In the genomic region with DNA sequence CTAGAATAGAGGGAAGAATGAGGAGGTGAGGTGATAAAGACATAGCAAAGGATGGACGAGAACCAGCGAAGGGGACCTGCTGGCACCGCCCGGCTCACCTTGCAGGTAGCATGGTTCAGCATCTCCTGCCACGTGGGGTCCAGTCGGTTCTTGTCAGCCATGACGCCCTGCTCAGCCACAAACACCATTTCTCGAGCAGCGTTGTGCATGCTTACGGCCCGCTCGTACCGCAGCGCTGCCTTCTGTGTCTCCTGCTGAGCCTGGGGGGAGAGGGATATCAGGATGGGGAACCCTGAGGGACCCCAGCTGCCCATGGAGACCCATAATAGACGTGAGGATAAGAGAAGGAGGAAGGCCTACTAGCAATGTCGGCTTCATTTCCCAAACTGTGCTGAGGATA, we compare ENCODE assay signal across 20 cellular contexts. TPM values are rescaled to one million over a fixed set of nuclear protein-coding genes. Genes with fewer than 3 reads are reported as not detected.
"Had no signal": no experiment of that assay in that cellular context is flagged by ENCODE, and none has a peak within 500 bp of the region (broad histone marks: within the 10 kb centered on the region; RNA-seq: fewer than 3 reads in every experiment).

No MANE protein-coding gene starts in this region.

- H3K27ac ChIP-seq: ascending aorta, breast epithelium, coronary artery, SJSA1, stomach, testis, upper lobe of left lung, WERI-Rb-1 had no signal

- H3K4me1 Mint-ChIP-seq: nephron had no signal

- H3K4me3 Mint-ChIP-seq: activated CD4-positive, alpha-beta T cell treated with anti-CD3 and anti-CD28 coated beads for 36 hours; nephron; T-helper 17 cell had no signal

- ATAC-seq: activated CD4-positive, alpha-beta T cell treated with anti-CD3 and anti-CD28 coated beads for 36 hours; T-helper 17 cell had no signal

- H3K9me3 Mint-ChIP-seq: nephron had no signal

- DNase-seq: activated CD4-positive, alpha-beta T cell treated with anti-CD3 and anti-CD28 coated beads for 36 hours; activated CD8-positive, alpha-beta memory T cell treated with anti-CD3 and anti-CD28 coated beads for 24 hours; activated naive CD4-positive, alpha-beta T cell treated with Interleukin-2 at 50 U/mL for 16 hours; hypothalamus; occipital lobe; stomach; T-helper 17 cell; testis; WERI-Rb-1 had no signal

- H3K27me3 ChIP-seq: ascending aorta, breast epithelium, SJSA1, stomach, testis, upper lobe of left lung had no signal

- H3K9me3 ChIP-seq: ascending aorta, breast epithelium, SJSA1, stomach, testis, upper lobe of left lung had no signal

- H3K4me1 ChIP-seq: testis had no signal

- H3K27me3 Mint-ChIP-seq: activated CD4-positive, alpha-beta T cell treated with anti-CD3 and anti-CD28 coated beads for 36 hours; progenitor cell of endocrine pancreas; T-helper 17 cell had no signal

- FAIRE-seq: endometrium, frontal cortex had no signal

- H3K27ac Mint-ChIP-seq: activated CD4-positive, alpha-beta T cell treated with anti-CD3 and anti-CD28 coated beads for 36 hours; nephron; progenitor cell of endocrine pancreas had no signal

- H3K4me3 ChIP-seq: ascending aorta, breast epithelium, coronary artery, lung, SJSA1, stomach, testis, upper lobe of left lung had no signal

RNA-seq across cellular contexts. Expression of a gene that starts 58.8 kb away (rescaled TPM):
- total RNA-seq: activated CD4-positive, alpha-beta T cell treated with anti-CD3 and anti-CD28 coated beads for 36 hours; ascending aorta; frontal cortex; lung; occipital lobe; progenitor cell of endocrine pancreas; SJSA1; T-helper 17 cell; upper lobe of left lung had no signal
- polyA plus RNA-seq: esophagus, lung had no signal
